9 cellular contexts compared by ENCODE assay signal in the genomic region with DNA sequence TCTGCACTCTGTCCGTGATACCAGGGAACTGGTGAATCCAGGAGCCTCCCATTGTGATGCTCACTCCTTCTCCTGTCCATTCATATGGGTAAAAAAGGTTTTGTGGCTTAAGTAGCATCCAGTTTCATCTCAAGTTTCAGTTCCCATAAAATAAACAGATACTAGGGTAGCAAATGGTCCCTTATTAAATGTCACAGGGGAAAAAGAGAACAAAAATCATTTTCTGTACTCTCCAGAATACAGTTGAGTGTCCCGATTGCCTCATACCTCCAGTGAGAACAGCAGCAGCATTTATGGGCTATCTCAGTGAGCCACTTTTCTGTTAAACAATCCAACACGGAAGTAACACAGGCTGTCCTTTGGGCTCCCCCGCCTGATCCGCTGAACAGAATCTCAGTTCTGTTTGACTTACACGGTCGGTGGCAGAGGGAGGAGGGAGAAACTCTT.
DNase-seq lines count a peak whose midpoint lies in the region; ATAC-seq and TF ChIP-seq lines count a peak whose summit lies in the region.
"Had no signal": no experiment of that assay in that cellular context is flagged by ENCODE, and none has a peak within 500 bp of the region (broad histone marks: within the 10 kb centered on the region; RNA-seq: fewer than 3 reads in every experiment).

No MANE protein-coding gene starts in this region.

- peaks cover 70% of the 10 kb centered on the region for H3K36me3 Mint-ChIP-seq in activated naive CD4-positive, alpha-beta T cell treated with anti-CD3 and anti-CD28 coated beads for 36 hours (ENCODE audit: low read depth)

- no peak overlapping the region for H3K4me2 ChIP-seq in SK-N-SH

- peak overlapping the region; percentile 76 for H3K27ac Mint-ChIP-seq in activated naive CD4-positive, alpha-beta T cell treated with anti-CD3 and anti-CD28 coated beads for 36 hours

- peak; percentile 78 for ATAC-seq in HG02973 (IDR thresholded peaks at IDR 0.05; ENCODE audit: unreplicated experiment)
- ATAC-seq in left lung, result peak; percentile 90

- H3F3A ChIP-seq in SK-N-SH (replicated peaks; ENCODE audit: insufficient read depth), result no peaks in the 10 kb centered on the region

- peaks cover 94% of the 10 kb centered on the region for H3K4me1 Mint-ChIP-seq in activated naive CD4-positive, alpha-beta T cell treated with anti-CD3 and anti-CD28 coated beads for 36 hours (ENCODE audit: low read depth)

- H2AFZ ChIP-seq in SK-N-SH (ENCODE audit: low read depth), result no peak overlapping the region

- H3K27me3 ChIP-seq in left lung (no peaks in the 10 kb centered on the region), SK-N-SH (ENCODE audit: insufficient read depth) (no peaks in the 10 kb centered on the region)

- H3K4me3 Mint-ChIP-seq in activated naive CD4-positive, alpha-beta T cell treated with anti-CD3 and anti-CD28 coated beads for 36 hours, result no peak overlapping the region

- TF ChIP-seq RAD21 in SK-N-SH (IDR thresholded peaks at IDR 0.05; ENCODE audit: low read length), result no peak

- no peak overlapping the region for H3K4me3 ChIP-seq in left lung
- no peak overlapping the region for H3K4me3 ChIP-seq in SK-N-SH (ENCODE audit: low read depth in 2 of 2, low read length in 1 of 2)

- H3K27ac ChIP-seq in left lung (peak overlapping the region in 1 of 2 donors; percentile 35), SK-N-SH (ENCODE audit: low read depth in 2 of 2, low read length in 1 of 2) (no peak overlapping the region)
- H3K27ac ChIP-seq: VCaP had no signal

- H3K9ac ChIP-seq in SK-N-SH, result no peak overlapping the region

- H3K9me2 ChIP-seq in SK-N-SH, result no peaks in the 10 kb centered on the region

- CTCF ChIA-PET in activated naive CD4-positive, alpha-beta T cell treated with anti-CD3 and anti-CD28 coated beads for 36 hours (lab: Charles Lee), result interaction anchor here (0.8 to 1.1 kb wide), 2 partner anchors 30 to 73 kb away, joined by 3 read pairs; no protein-coding TSS in a partner anchor
- CTCF ChIA-PET in SK-N-SH (lab: Yijun Ruan, JAX), result no interaction called here

- no peak for DNase-seq in activated naive CD4-positive, alpha-beta T cell treated with anti-CD3 and anti-CD28 coated beads for 36 hours
- no peak for DNase-seq in activated naive CD4-positive, alpha-beta T cell treated with Interleukin-2 at 50 U/mL for 16 hours
- DNase-seq in SIG-M5 treated with dmso at 0.1 percent for 504 hours (lab: John Stamatoyannopoulos, UW; ENCODE audit: unreplicated experiment), result peak; percentile 86
- peak in 1 of 2 donors; percentile 62 for DNase-seq in left lung
- DNase-seq in occipital lobe (lab: John Stamatoyannopoulos, UW), result no peak
- no peak for DNase-seq in SK-N-SH
- DNase-seq in NCI-H2081 treated with DMSO at 0.1 percent for 48 hours (lab: John Stamatoyannopoulos, UW), result no peak

- TF ChIP-seq CTCF in left lung (IDR thresholded peaks at IDR 0.05) (no peak), SK-N-SH (IDR thresholded peaks at IDR 0.05) (no peak)

- H3K9me3 ChIP-seq in left lung (no peaks in the 10 kb centered on the region), SK-N-SH (peaks cover 3% of the 10 kb centered on the region; the same call in 1 of the 2 replicates)

- peaks cover 11% of the 10 kb centered on the region for H3K9me3 Mint-ChIP-seq in activated naive CD4-positive, alpha-beta T cell treated with anti-CD3 and anti-CD28 coated beads for 36 hours

- no peaks in the 10 kb centered on the region for H3K79me2 ChIP-seq in SK-N-SH (ENCODE audit: insufficient read depth)

- TF ChIP-seq EP300 in SK-N-SH (IDR thresholded peaks at IDR 0.05; ENCODE audit: borderline replicate concordance in 1 of 2, low read depth in 1 of 2, low read length in 1 of 2), result no peak

- intact Hi-C loops in activated naive CD4-positive, alpha-beta T cell treated with anti-CD3 and anti-CD28 coated beads for 36 hours (cut with micrococcal nuclease), result no loop called here
- intact Hi-C loops in left lung (cut with DNase I), result no loop called here

- H3K36me3 ChIP-seq in left lung, result peaks cover 0 to 17% of the 10 kb centered on the region in 2 donors
- H3K36me3 ChIP-seq in SK-N-SH (replicated peaks in 1 of 2; ENCODE audit: control insufficient read depth in 1 of 2, insufficient read depth in 2 of 2, low read length in 1 of 2), result no peaks in the 10 kb centered on the region

- POLR2A ChIA-PET in SK-N-SH (lab: Yijun Ruan, JAX), result no interaction called here

- WGBS in SK-N-SH (ENCODE audit: low lambda C conversion rate), result 42% methylated on average over 7 of the region's 7 CpGs

- peaks cover 6 to 66% of the 10 kb centered on the region in 2 donors for H3K4me1 ChIP-seq in left lung
- H3K4me1 ChIP-seq in SK-N-SH (ENCODE audit: control insufficient read depth in 1 of 2, insufficient read depth in 2 of 2, low read depth in 1 of 2, low read length in 1 of 2), result no peaks in the 10 kb centered on the region

- no peaks in the 10 kb centered on the region for H4K20me1 ChIP-seq in SK-N-SH (ENCODE audit: insufficient read depth)

- no peaks in the 10 kb centered on the region for H3K27me3 Mint-ChIP-seq in activated naive CD4-positive, alpha-beta T cell treated with anti-CD3 and anti-CD28 coated beads for 36 hours (ENCODE audit: low read depth)

TF ChIP-seq in SK-N-SH, 30 proteins besides CTCF, POLR2A, EP300 and RAD21 (continues in another document):
- TF ChIP-seq RCOR1 (IDR thresholded peaks at IDR 0.05; ENCODE audit: low read length) (no peak), GABPA (IDR thresholded peaks at IDR 0.05; ENCODE audit: low read depth) (no peak), FOXM1 (IDR thresholded peaks at IDR 0.05; ENCODE audit: low read depth) (no peak), POLR2AphosphoS5 (IDR thresholded peaks at IDR 0.05; ENCODE audit: low read depth, low read length) (no peak), FOSL2 (IDR thresholded peaks at IDR 0.05; ENCODE audit: borderline replicate concordance, low read depth) (no peak), EZH2phosphoT487 (IDR thresholded peaks at IDR 0.05; ENCODE audit: borderline replicate concordance, low read depth) (no peak), TCF12 (IDR thresholded peaks at IDR 0.05) (no peak)
- TF ChIP-seq, protein P1, sequence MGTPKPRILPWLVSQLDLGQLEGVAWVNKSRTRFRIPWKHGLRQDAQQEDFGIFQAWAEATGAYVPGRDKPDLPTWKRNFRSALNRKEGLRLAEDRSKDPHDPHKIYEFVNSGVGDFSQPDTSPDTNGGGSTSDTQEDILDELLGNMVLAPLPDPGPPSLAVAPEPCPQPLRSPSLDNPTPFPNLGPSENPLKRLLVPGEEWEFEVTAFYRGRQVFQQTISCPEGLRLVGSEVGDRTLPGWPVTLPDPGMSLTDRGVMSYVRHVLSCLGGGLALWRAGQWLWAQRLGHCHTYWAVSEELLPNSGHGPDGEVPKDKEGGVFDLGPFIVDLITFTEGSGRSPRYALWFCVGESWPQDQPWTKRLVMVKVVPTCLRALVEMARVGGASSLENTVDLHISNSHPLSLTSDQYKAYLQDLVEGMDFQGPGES (IDR thresholded peaks at IDR 0.05; ENCODE audit: low read depth, low read length), result no peak
- TF ChIP-seq, protein P2, sequence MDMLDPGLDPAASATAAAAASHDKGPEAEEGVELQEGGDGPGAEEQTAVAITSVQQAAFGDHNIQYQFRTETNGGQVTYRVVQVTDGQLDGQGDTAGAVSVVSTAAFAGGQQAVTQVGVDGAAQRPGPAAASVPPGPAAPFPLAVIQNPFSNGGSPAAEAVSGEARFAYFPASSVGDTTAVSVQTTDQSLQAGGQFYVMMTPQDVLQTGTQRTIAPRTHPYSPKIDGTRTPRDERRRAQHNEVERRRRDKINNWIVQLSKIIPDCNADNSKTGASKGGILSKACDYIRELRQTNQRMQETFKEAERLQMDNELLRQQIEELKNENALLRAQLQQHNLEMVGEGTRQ (IDR thresholded peaks at IDR 0.05; ENCODE audit: borderline replicate concordance, low read depth, low read length), result no peak
- TF ChIP-seq, protein P3, sequence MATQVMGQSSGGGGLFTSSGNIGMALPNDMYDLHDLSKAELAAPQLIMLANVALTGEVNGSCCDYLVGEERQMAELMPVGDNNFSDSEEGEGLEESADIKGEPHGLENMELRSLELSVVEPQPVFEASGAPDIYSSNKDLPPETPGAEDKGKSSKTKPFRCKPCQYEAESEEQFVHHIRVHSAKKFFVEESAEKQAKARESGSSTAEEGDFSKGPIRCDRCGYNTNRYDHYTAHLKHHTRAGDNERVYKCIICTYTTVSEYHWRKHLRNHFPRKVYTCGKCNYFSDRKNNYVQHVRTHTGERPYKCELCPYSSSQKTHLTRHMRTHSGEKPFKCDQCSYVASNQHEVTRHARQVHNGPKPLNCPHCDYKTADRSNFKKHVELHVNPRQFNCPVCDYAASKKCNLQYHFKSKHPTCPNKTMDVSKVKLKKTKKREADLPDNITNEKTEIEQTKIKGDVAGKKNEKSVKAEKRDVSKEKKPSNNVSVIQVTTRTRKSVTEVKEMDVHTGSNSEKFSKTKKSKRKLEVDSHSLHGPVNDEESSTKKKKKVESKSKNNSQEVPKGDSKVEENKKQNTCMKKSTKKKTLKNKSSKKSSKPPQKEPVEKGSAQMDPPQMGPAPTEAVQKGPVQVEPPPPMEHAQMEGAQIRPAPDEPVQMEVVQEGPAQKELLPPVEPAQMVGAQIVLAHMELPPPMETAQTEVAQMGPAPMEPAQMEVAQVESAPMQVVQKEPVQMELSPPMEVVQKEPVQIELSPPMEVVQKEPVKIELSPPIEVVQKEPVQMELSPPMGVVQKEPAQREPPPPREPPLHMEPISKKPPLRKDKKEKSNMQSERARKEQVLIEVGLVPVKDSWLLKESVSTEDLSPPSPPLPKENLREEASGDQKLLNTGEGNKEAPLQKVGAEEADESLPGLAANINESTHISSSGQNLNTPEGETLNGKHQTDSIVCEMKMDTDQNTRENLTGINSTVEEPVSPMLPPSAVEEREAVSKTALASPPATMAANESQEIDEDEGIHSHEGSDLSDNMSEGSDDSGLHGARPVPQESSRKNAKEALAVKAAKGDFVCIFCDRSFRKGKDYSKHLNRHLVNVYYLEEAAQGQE (IDR thresholded peaks at IDR 0.05; ENCODE audit: low read depth, low read length), result no peak
- TF ChIP-seq, protein P4, sequence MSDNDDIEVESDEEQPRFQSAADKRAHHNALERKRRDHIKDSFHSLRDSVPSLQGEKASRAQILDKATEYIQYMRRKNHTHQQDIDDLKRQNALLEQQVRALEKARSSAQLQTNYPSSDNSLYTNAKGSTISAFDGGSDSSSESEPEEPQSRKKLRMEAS (IDR thresholded peaks at IDR 0.05; ENCODE audit: low read depth), result no peak
